1 cellular context compared by ENCODE assay signal in genomic region chr18:50090370-50091312, GRCh38.
TF ChIP-seq lines count a peak whose summit lies in the region.

No MANE protein-coding gene starts in this region.

TF ChIP-seq in HepG2, 621 proteins besides CTCF, POLR2A, EP300 and RAD21 (continued from another document):
- TF ChIP-seq HNF1B (CRISPR knock-in tag; IDR thresholded peaks at IDR 0.05) = peak; percentile 49; the same call in 1 of the 2 replicates
- TF ChIP-seq ZNF343 (CRISPR knock-in tag; IDR thresholded peaks at IDR 0.05) = no peak
- TF ChIP-seq ATAD3A (CRISPR knock-in tag; IDR thresholded peaks at IDR 0.05) = no peak
- peak; percentile 25; the same call in 1 of the 2 replicates for TF ChIP-seq ZFX (CRISPR knock-in tag; IDR thresholded peaks at IDR 0.05; ENCODE audit: low read depth)
- TF ChIP-seq CBX5 (CRISPR knock-in tag; IDR thresholded peaks at IDR 0.05; ENCODE audit: borderline replicate concordance) = no peak
- TF ChIP-seq ZNF737 (CRISPR knock-in tag; IDR thresholded peaks at IDR 0.05; ENCODE audit: borderline replicate concordance) = no peak
- TF ChIP-seq GATAD2A (CRISPR knock-in tag; IDR thresholded peaks at IDR 0.05) = peak; percentile 32; the same call in 1 of the 2 replicates
- peak; percentile 60; the same call in 1 of the 2 replicates for TF ChIP-seq ARID5B (CRISPR knock-in tag; IDR thresholded peaks at IDR 0.05)
- peak; percentile 68; the same call in 1 of the 2 replicates for TF ChIP-seq AHDC1 (CRISPR knock-in tag; IDR thresholded peaks at IDR 0.05; ENCODE audit: borderline replicate concordance)
- TF ChIP-seq ZBTB7B (CRISPR knock-in tag; IDR thresholded peaks at IDR 0.05) = no peak
- TF ChIP-seq SALL1 (CRISPR knock-in tag; IDR thresholded peaks at IDR 0.05) = peak; percentile 61; the same call in 1 of the 2 replicates
- TF ChIP-seq HMGA1 (CRISPR knock-in tag; conservative IDR thresholded peaks at IDR 0.05) = no peak
- TF ChIP-seq ZNF614 (CRISPR knock-in tag; IDR thresholded peaks at IDR 0.05; ENCODE audit: borderline replicate concordance) = peak; percentile 40; the same call in 1 of the 2 replicates
- TF ChIP-seq PREB (CRISPR knock-in tag; IDR thresholded peaks at IDR 0.05) = no peak
- TF ChIP-seq ARNTL (CRISPR knock-in tag; IDR thresholded peaks at IDR 0.05) = no peak
- TF ChIP-seq ZNF292 (CRISPR knock-in tag; IDR thresholded peaks at IDR 0.05; ENCODE audit: borderline replicate concordance, low read depth) = no peak
- TF ChIP-seq HNF4A (CRISPR knock-in tag; IDR thresholded peaks at IDR 0.05) = peak; percentile 83
- no peak for TF ChIP-seq FOXM1 (CRISPR knock-in tag; IDR thresholded peaks at IDR 0.05)
